In the genomic region with DNA sequence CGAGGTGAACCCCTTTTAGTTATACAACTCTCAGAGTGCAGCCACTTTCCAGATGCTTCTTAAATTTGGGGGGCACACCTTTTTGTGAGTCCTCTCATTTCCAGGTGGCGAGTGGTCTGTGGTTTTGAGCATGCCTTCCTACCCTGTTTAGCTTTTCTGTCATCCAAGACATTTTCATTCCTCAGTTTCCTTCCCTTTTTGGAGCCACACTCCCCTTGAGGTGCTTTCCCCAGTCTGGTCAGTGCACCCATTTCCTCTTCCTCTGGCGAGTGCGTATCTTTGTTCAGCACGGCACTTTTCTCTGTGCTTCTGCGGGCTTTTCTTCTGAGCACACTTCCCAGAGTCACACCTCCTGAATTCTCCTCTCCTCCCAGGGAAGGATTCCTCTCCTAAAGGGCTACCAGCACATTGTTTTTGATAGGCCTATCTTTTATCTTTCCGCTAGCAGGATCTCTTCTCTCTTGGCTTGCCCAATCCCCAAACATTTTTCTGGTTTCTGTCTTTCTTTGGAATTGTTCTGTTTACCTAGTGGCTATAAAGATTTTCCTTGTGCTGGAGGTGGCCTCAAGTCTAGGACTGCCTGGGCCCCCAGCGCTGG, we compare ENCODE assay signal across 8 cellular contexts. TPM values are rescaled to one million over a fixed set of nuclear protein-coding genes. Genes with fewer than 3 reads are reported as not detected.
DNase-seq lines count a peak whose midpoint lies in the region; ATAC-seq and TF ChIP-seq lines count a peak whose summit lies in the region.

No MANE protein-coding gene starts in this region.

- POLR2A ChIA-PET in OCI-LY7 (lab: Charles Lee), result interaction anchor here (0.7 to 3.5 kb wide), 2 partner anchors 30 to 365 kb away, joined by 7 to 33 read pairs; partner anchors contain the start of gene RBM39

- no peak overlapping the region for H2AFZ ChIP-seq in OCI-LY7 (ENCODE audit: low read length)

- H3K27ac ChIP-seq in OCI-LY7 (ENCODE audit: low read depth, low read length, poor library complexity, severe bottlenecking) (peak overlapping the region; percentile 24), ascending aorta (peak overlapping the region; percentile 96 to 98)

- peaks cover 58% of the 10 kb centered on the region for H3K79me2 ChIP-seq in OCI-LY7 (ENCODE audit: insufficient read depth, low read depth, low read length)

- H3K9me3 ChIP-seq in OCI-LY7 (ENCODE audit: low read length), result no peaks in the 10 kb centered on the region
- no peaks in the 10 kb centered on the region for H3K9me3 ChIP-seq in ascending aorta

- H3K4me3 ChIP-seq in GM12865 (ENCODE audit: low read depth, low read length) (peak overlapping the region; percentile 89), OCI-LY7 (ENCODE audit: low read depth, low read length, poor library complexity, severe bottlenecking) (peak overlapping the region; percentile 93), ascending aorta (peak overlapping the region; percentile 85)

- H3K27me3 ChIP-seq in ascending aorta, result no peaks in the 10 kb centered on the region

- H3K4me2 ChIP-seq in OCI-LY7 (ENCODE audit: low read length), result peak overlapping the region; percentile 100

- H4K20me1 ChIP-seq in OCI-LY7 (ENCODE audit: insufficient read depth, low read length), result peaks cover 21% of the 10 kb centered on the region; the same call in 1 of the 2 replicates

- CTCF ChIA-PET in OCI-LY7 (lab: Charles Lee; ENCODE audit: unreplicated experiment), result no interaction called here

- no TSS peak for BruUV-seq in OCI-LY7 (replicated peaks; lab: Mats Ljungman, UMichigan)

- no peak for ATAC-seq in HG03159 (IDR thresholded peaks at IDR 0.05; ENCODE audit: unreplicated experiment)

- no peaks in the 10 kb centered on the region for H3K9me2 ChIP-seq in OCI-LY7 (ENCODE audit: insufficient read depth, low read length)

- intact Hi-C loops in OCI-LY7 (cut with micrococcal nuclease; ENCODE audit: unreplicated experiment), result no loop called here
- intact Hi-C loops in ascending aorta (cut with DNase I), result no loop called here

- H3K36me3 ChIP-seq in OCI-LY7 (ENCODE audit: insufficient read depth, low read length) (peaks cover 27% of the 10 kb centered on the region), ascending aorta (no peaks in the 10 kb centered on the region)

- H3K4me1 ChIP-seq in OCI-LY7 (ENCODE audit: insufficient read depth, low read length, poor library complexity, severe bottlenecking), result peaks cover 51% of the 10 kb centered on the region
- H3K4me1 ChIP-seq in ascending aorta, result peaks cover 0 to 30% of the 10 kb centered on the region in 2 donors

- TF ChIP-seq CTCF in GM12865 (IDR thresholded peaks at IDR 0.05; ENCODE audit: insufficient read depth, low read depth, low read length, missing control alignments) (no peak), OCI-LY7 (conservative IDR thresholded peaks at IDR 0.05; ENCODE audit: low read length) (no peak), ascending aorta (IDR thresholded peaks at IDR 0.05) (no peak)

- DNase-seq in GM12865 (ENCODE audit: low read depth) (peak; percentile 74), OCI-LY7 (ENCODE audit: low spot score) (peak; percentile 40), ascending aorta (ENCODE audit: low spot score in 2 of 2) (no peak), iris pigment epithelial cell (ENCODE audit: low read depth) (peak; percentile 17), NCI-H1436 (lab: John Stamatoyannopoulos, UW) (no peak), HuH-7.5 (ENCODE audit: low spot score) (no peak)
- peak; percentile 51 for DNase-seq in stimulated activated CD8-positive, alpha-beta memory T cell treated with anti-CD3 and anti-CD28 coated beads, Interleukin-4, amount 100 ng/mL, for 48 hours

RNA-seq across cellular contexts. Expression of gene PHF20, which starts 1.4 kb away (rescaled TPM):
- 37.9 and 43.6 TPM in 2 replicates for total RNA-seq in OCI-LY7 (2014; rRNA removed; shearing (Covaris generic))
- total RNA-seq in OCI-LY7 (2022) (47.8 and 51.4 TPM in 2 replicates), ascending aorta (109 TPM)

RNA-seq across cellular contexts. Expression of gene RBM39, which starts 31.2 kb away (rescaled TPM):
- 346 and 448 TPM in 2 replicates for total RNA-seq in OCI-LY7 (2014; rRNA removed; shearing (Covaris generic))
- total RNA-seq in OCI-LY7 (2022), result 429 and 431 TPM in 2 replicates
- 232 TPM for total RNA-seq in ascending aorta

Comparison
In these comparisons a context has a peak if more than half of its experiments do, and no peak if none do; other contexts are left out.
1. DNase-seq: peak in GM12865 (single experiment), OCI-LY7 (single experiment), iris pigment epithelial cell (single experiment) and stimulated activated CD8-positive, alpha-beta memory T cell treated with anti-CD3 and anti-CD28 coated beads, Interleukin-4, amount 100 ng/mL, for 48 hours (single experiment); none in ascending aorta (0 of 2), NCI-H1436 (single experiment) and HuH-7.5 (single experiment).
2. Peak in every context shown above with its lines, with median percentiles within 50 percentile points of each other: H3K4me3 ChIP-seq.